Comparison of ENCODE assay signal across 21 cellular contexts in genomic region chrX:8235026-8235425, GRCh38.
"Had no signal": no experiment of that assay in that cellular context is flagged by ENCODE, and none has a peak within 500 bp of the region (broad histone marks: within the 10 kb centered on the region; RNA-seq: fewer than 3 reads in every experiment).

No MANE protein-coding gene starts in this region.

- H3K9me3 Mint-ChIP-seq: activated naive CD8-positive, alpha-beta T cell treated with anti-CD3 and anti-CD28 coated beads, Interleukin-2, amount 50 U/mL, for 24 hours; activated T-helper 1 cell treated with anti-CD3 and anti-CD28 coated beads, Interleukin-12 subunit alpha, Interleukin-12 subunit beta, Interleukin-2, Interleukin-4 antibody, amounts not matched to agents 30 ng/mL and 10 ng/mL and 1 ng/mL, durations not matched to agents 14 hours and 24 hours and 36 hours; central memory CD8-positive, alpha-beta T cell; T-helper 2 cell treated with Interferon-gamma antibody and Interleukin-4, amounts not matched to agents 5 μg/mL and 100 μg/mL, for 36 hours; type B pancreatic cell had no signal

- H3K36me3 Mint-ChIP-seq: natural killer cell treated with Interleukin-12 subunit alpha and Interleukin-12 subunit beta and Interleukin-15 and Interleukin-18, amount 100 ng/mL, for 72 hours; type B pancreatic cell had no signal

- H3K27me3 Mint-ChIP-seq: activated naive CD8-positive, alpha-beta T cell treated with anti-CD3 and anti-CD28 coated beads, Interleukin-2, amount 50 U/mL, for 24 hours; central memory CD8-positive, alpha-beta T cell; effector memory CD8-positive, alpha-beta T cell; natural killer cell treated with Interleukin-12 subunit alpha and Interleukin-12 subunit beta and Interleukin-15 and Interleukin-18, amount 100 ng/mL, for 72 hours; type B pancreatic cell had no signal

- H3K4me1 Mint-ChIP-seq: activated naive CD8-positive, alpha-beta T cell treated with anti-CD3 and anti-CD28 coated beads, Interleukin-2, amount 50 U/mL, for 24 hours; central memory CD8-positive, alpha-beta T cell had no signal

- H3K4me1 ChIP-seq: ascending aorta, suprapubic skin had no signal

- FAIRE-seq: kidney had no signal

- H3K9me3 ChIP-seq: ascending aorta, suprapubic skin had no signal

- DNase-seq: activated naive CD4-positive, alpha-beta T cell; activated naive CD8-positive, alpha-beta T cell treated with anti-CD3 and anti-CD28 coated beads, Interleukin-2, amount 50 U/mL, for 24 hours; effector memory CD8-positive, alpha-beta T cell; kidney; left ventricle myocardium superior; mesenchymal stem cell; nucleus accumbens; right cardiac atrium; stimulated activated CD4-positive, alpha-beta T cell treated with anti-CD3 and anti-CD28 coated beads, Interleukin-4, amount 100 ng/mL, for 4 hours; stimulated activated CD8-positive, alpha-beta memory T cell treated with anti-CD3 and anti-CD28 coated beads, Interleukin-4, amount 100 ng/mL, for 48 hours; stimulated activated naive CD8-positive, alpha-beta T cell treated with anti-CD3 and anti-CD28 coated beads, Interleukin-15, Interleukin-2, amounts not matched to agents 100 U/mL and 50 U/mL, for 24 hours had no signal

- H3K27ac Mint-ChIP-seq: activated naive CD8-positive, alpha-beta T cell treated with anti-CD3 and anti-CD28 coated beads, Interleukin-2, amount 50 U/mL, for 24 hours; activated T-helper 1 cell treated with anti-CD3 and anti-CD28 coated beads, Interleukin-12 subunit alpha, Interleukin-12 subunit beta, Interleukin-2, Interleukin-4 antibody, amounts not matched to agents 30 ng/mL and 10 ng/mL and 1 ng/mL, durations not matched to agents 14 hours and 24 hours and 36 hours; effector memory CD8-positive, alpha-beta T cell; natural killer cell treated with Interleukin-12 subunit alpha and Interleukin-12 subunit beta and Interleukin-15 and Interleukin-18, amount 100 ng/mL, for 72 hours; T-helper 2 cell treated with Interferon-gamma antibody and Interleukin-4, amounts not matched to agents 5 μg/mL and 100 μg/mL, for 36 hours; type B pancreatic cell had no signal

- H3K27ac ChIP-seq: ascending aorta, epithelial cell of prostate, hepatocyte, suprapubic skin had no signal

- H3K36me3 ChIP-seq: ascending aorta, suprapubic skin had no signal

- H3K4me3 Mint-ChIP-seq: activated naive CD8-positive, alpha-beta T cell treated with anti-CD3 and anti-CD28 coated beads, Interleukin-2, amount 50 U/mL, for 24 hours; activated T-helper 1 cell treated with anti-CD3 and anti-CD28 coated beads, Interleukin-12 subunit alpha, Interleukin-12 subunit beta, Interleukin-2, Interleukin-4 antibody, amounts not matched to agents 30 ng/mL and 10 ng/mL and 1 ng/mL, durations not matched to agents 14 hours and 24 hours and 36 hours; central memory CD8-positive, alpha-beta T cell; effector memory CD8-positive, alpha-beta T cell; natural killer cell treated with Interleukin-12 subunit alpha and Interleukin-12 subunit beta and Interleukin-15 and Interleukin-18, amount 100 ng/mL, for 72 hours; T-helper 2 cell treated with Interferon-gamma antibody and Interleukin-4, amounts not matched to agents 5 μg/mL and 100 μg/mL, for 36 hours; type B pancreatic cell had no signal

- ATAC-seq: activated naive CD8-positive, alpha-beta T cell treated with anti-CD3 and anti-CD28 coated beads, Interleukin-2, amount 50 U/mL, for 24 hours; effector memory CD8-positive, alpha-beta T cell; left ventricle myocardium superior; natural killer cell treated with Interleukin-12 subunit alpha and Interleukin-12 subunit beta and Interleukin-15 and Interleukin-18, amount 100 ng/mL, for 72 hours; right cardiac atrium; stimulated activated naive CD8-positive, alpha-beta T cell treated with anti-CD3 and anti-CD28 coated beads, Interleukin-15, Interleukin-2, amounts not matched to agents 100 U/mL and 50 U/mL, for 24 hours had no signal

- H3K79me2 ChIP-seq: hepatocyte had no signal

- H3K4me3 ChIP-seq: ascending aorta, hepatocyte, smooth muscle cell, suprapubic skin had no signal

- H3K4me2 ChIP-seq: hepatocyte, smooth muscle cell had no signal

- H2AFZ ChIP-seq: hepatocyte had no signal

- H3K27me3 ChIP-seq: ascending aorta, hepatocyte, suprapubic skin had no signal
